Comparison of ENCODE assay signal across 20 cellular contexts in the genomic region with DNA sequence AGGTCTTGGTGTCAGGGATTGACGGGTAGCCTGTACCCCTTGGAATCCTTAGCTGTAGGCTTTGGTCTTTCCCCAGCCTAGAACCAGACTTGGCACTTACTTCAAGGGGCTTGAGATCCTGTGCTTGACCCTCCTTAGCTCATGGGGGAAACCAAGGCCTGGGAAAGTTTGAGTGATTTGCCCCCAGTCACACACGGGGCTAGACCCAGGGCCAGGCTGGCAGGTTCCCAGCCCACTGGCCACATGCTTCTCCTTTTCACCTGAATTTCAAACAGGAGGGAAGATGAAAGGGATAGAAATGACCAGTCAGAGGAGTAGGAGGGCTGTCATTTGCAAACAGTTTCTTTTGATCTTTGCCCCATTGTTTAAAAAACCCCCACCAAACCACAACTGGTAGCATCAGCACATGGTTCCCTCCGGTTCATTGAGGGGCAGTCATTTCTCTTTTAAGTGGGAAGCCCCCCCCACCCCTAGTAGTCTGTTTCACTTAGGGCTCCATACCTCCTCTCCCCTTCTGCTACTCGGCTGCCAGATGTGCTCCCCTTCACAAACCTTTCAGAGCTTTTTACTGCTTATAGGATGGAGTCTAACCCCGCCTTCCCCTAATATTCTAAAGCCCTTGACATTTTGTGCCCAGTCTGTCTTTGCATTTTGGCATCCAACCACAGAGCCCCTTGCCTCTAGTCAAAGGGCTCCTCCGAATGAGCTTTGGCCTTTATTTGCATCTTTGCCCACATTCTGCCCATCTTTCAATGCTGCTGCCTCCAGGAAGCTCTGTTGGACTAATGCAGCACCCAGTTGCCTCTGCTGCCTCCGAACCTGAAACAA. TPM values are rescaled to one million over a fixed set of nuclear protein-coding genes. Genes with fewer than 3 reads are reported as not detected.
A peak's percentile ranks its signal among the peaks of the same experiment; 100 is the strongest.
DNase-seq lines count a peak whose midpoint lies in the region; ATAC-seq and TF ChIP-seq lines count a peak whose summit lies in the region.
"Had no signal": no experiment of that assay in that cellular context is flagged by ENCODE, and none has a peak within 500 bp of the region (broad histone marks: within the 10 kb centered on the region; RNA-seq: fewer than 3 reads in every experiment).

No MANE protein-coding gene starts in this region.

- intact Hi-C loops in transverse colon (cut with DNase I; ENCODE audit: low total_unique reads): no loop called here

- in situ Hi-C loops in GM13976 (cut with MboI; ENCODE audit: low sequenced_read_pairs, unreplicated experiment): no loop called here
- in situ Hi-C loops in transverse colon (cut with MboI; ENCODE audit: low pct_ligation_motif_present in 1 of 4, low pct_unique_long_range_greater_than_20kb in 1 of 4, low sequenced_read_pairs in 3 of 4): loop anchor here in 1 of 4 donors (10.0 kb wide), 1 partner anchor 74 kb away; no protein-coding TSS in a partner anchor

- peak; percentile 77 for ATAC-seq in stimulated activated memory B cell treated with anti-CD40 and anti-IgM and Interleukin-4, amounts not matched to agents 10 μg/mL and 1 μg/mL and 100 μg/mL, for 72 hours
- ATAC-seq: heart left ventricle, mucosa of descending colon had no signal

- no peaks in the 10 kb centered on the region for H3K9me3 ChIP-seq in hepatocyte (ENCODE audit: low read depth)
- no peaks in the 10 kb centered on the region for H3K9me3 ChIP-seq in transverse colon
- H3K9me3 ChIP-seq: heart left ventricle, mucosa of descending colon, upper lobe of left lung had no signal

- H2AFZ ChIP-seq in hepatocyte: no peak overlapping the region

- H3K36me3 ChIP-seq in hepatocyte (replicated peaks; ENCODE audit: insufficient read depth, low read depth) (no peaks in the 10 kb centered on the region), transverse colon (no peaks in the 10 kb centered on the region)
- H3K36me3 ChIP-seq: heart left ventricle, upper lobe of left lung had no signal

- peaks cover 3% of the 10 kb centered on the region for H3K27me3 Mint-ChIP-seq in glutamatergic neuron (ENCODE audit: unreplicated experiment)
- peaks cover 20% of the 10 kb centered on the region for H3K27me3 Mint-ChIP-seq in stimulated activated memory B cell treated with anti-CD40 and anti-IgM and Interleukin-4, amounts not matched to agents 10 μg/mL and 1 μg/mL and 100 μg/mL, for 72 hours

- peaks cover 3% of the 10 kb centered on the region for H4K20me1 ChIP-seq in hepatocyte (ENCODE audit: insufficient read depth, poor library complexity, severe bottlenecking)

- H3K4me1 Mint-ChIP-seq in glutamatergic neuron (ENCODE audit: low read depth, unreplicated experiment): peaks cover 51% of the 10 kb centered on the region
- H3K4me1 Mint-ChIP-seq in stimulated activated memory B cell treated with anti-CD40 and anti-IgM and Interleukin-4, amounts not matched to agents 10 μg/mL and 1 μg/mL and 100 μg/mL, for 72 hours: peaks cover 16% of the 10 kb centered on the region
- H3K4me1 Mint-ChIP-seq: CD14-positive monocyte had no signal

- no peak overlapping the region for H3K4me2 ChIP-seq in hepatocyte

- peak; percentile 41 for DNase-seq in GM13976 (ENCODE audit: low spot score)
- DNase-seq in NCI-H524 treated with DMSO at 0.1 percent for 48 hours (lab: John Stamatoyannopoulos, UW): peak; percentile 87
- DNase-seq in glutamatergic neuron: no peak
- DNase-seq in hepatocyte (ENCODE audit: low spot score): no peak
- DNase-seq in NOMO-1 treated with dmso at 0.1 percent for 144 hours (lab: John Stamatoyannopoulos, UW; ENCODE audit: unreplicated experiment): no peak
- DNase-seq in transverse colon: no peak
- DNase-seq: activated CD8-positive, alpha-beta memory T cell treated with anti-CD3 and anti-CD28 coated beads, Interleukin-2, amount 50 U/mL, for 4 hours; activated naive CD4-positive, alpha-beta T cell; heart left ventricle; mucosa of descending colon; NCI-H1105 treated with DMSO at 0.1 percent for 48 hours; NCI-H226; SIG-M5; stimulated activated CD4-positive, alpha-beta T cell treated with anti-CD3 and anti-CD28 coated beads, Interleukin-4, amount 100 ng/mL, for 24 hours; stimulated activated CD8-positive, alpha-beta memory T cell treated with anti-CD3 and anti-CD28 coated beads, Interleukin-4, amount 100 ng/mL, for 48 hours; upper lobe of left lung had no signal

- peaks cover 2% of the 10 kb centered on the region for H3K9me3 Mint-ChIP-seq in glutamatergic neuron (ENCODE audit: unreplicated experiment)
- H3K9me3 Mint-ChIP-seq in stimulated activated memory B cell treated with anti-CD40 and anti-IgM and Interleukin-4, amounts not matched to agents 10 μg/mL and 1 μg/mL and 100 μg/mL, for 72 hours: no peaks in the 10 kb centered on the region
- H3K9me3 Mint-ChIP-seq: CD14-positive monocyte had no signal

- H3K9me2 ChIP-seq in hepatocyte (replicated peaks; ENCODE audit: insufficient read depth): no peaks in the 10 kb centered on the region

- H3K79me2 ChIP-seq in hepatocyte: peaks cover 96% of the 10 kb centered on the region

- WGBS in hepatocyte (ENCODE audit: low lambda C conversion rate, missing lambda C conversion rate): 62% methylated on average over 7 of the region's 7 CpGs
- WGBS in transverse colon (ENCODE audit: low coverage in 1 of 2), 2 donors: 57 to 67% methylated on average over 2 to 7 of the region's 7 CpGs

- TF ChIP-seq EP300 in transverse colon (IDR thresholded peaks at IDR 0.05; ENCODE audit: low read depth): no peak

- H3K4me1 ChIP-seq in hepatocyte (ENCODE audit: insufficient read depth) (peaks cover 48% of the 10 kb centered on the region), transverse colon (peaks cover 25 to 66% (median 41%) of the 10 kb centered on the region in 4 donors)

- H3K27ac ChIP-seq in hepatocyte (no peak overlapping the region), transverse colon (no peak overlapping the region)
- H3K27ac ChIP-seq: heart left ventricle, HL-60, skin epidermis had no signal

- H3K4me3 ChIP-seq in hepatocyte (no peak overlapping the region), transverse colon (no peak overlapping the region)
- H3K4me3 ChIP-seq: heart left ventricle, mucosa of descending colon, skin epidermis, upper lobe of left lung had no signal

- H3K27me3 ChIP-seq in hepatocyte (no peaks in the 10 kb centered on the region), transverse colon (no peaks in the 10 kb centered on the region)
- H3K27me3 ChIP-seq: heart left ventricle, upper lobe of left lung had no signal

- peak overlapping the region; percentile 34 for H3K27ac Mint-ChIP-seq in glutamatergic neuron (ENCODE audit: unreplicated experiment)
- peak overlapping the region; percentile 21 for H3K27ac Mint-ChIP-seq in stimulated activated memory B cell treated with anti-CD40 and anti-IgM and Interleukin-4, amounts not matched to agents 10 μg/mL and 1 μg/mL and 100 μg/mL, for 72 hours

- TF ChIP-seq CTCF in GM13976 (IDR thresholded peaks at IDR 0.05; ENCODE audit: borderline replicate concordance, control extremely low read depth, extremely low read depth, insufficient read depth, missing control alignments): no peak
- TF ChIP-seq CTCF in glutamatergic neuron (IDR thresholded peaks at IDR 0.05; ENCODE audit: partially characterized antibody, unreplicated experiment): no peak
- TF ChIP-seq CTCF in hepatocyte (IDR thresholded peaks at IDR 0.05; ENCODE audit: poor library complexity): no peak
- TF ChIP-seq CTCF in transverse colon (IDR thresholded peaks at IDR 0.05): no peak

- no peak for TF ChIP-seq POLR2A in transverse colon (IDR thresholded peaks at IDR 0.05)

- no peaks in the 10 kb centered on the region for H3K36me3 Mint-ChIP-seq in glutamatergic neuron (ENCODE audit: unreplicated experiment)
- H3K36me3 Mint-ChIP-seq in stimulated activated memory B cell treated with anti-CD40 and anti-IgM and Interleukin-4, amounts not matched to agents 10 μg/mL and 1 μg/mL and 100 μg/mL, for 72 hours: no peaks in the 10 kb centered on the region
- H3K36me3 Mint-ChIP-seq: CD14-positive monocyte had no signal

- H3K4me3 Mint-ChIP-seq in glutamatergic neuron (ENCODE audit: unreplicated experiment): no peak overlapping the region
- no peak overlapping the region for H3K4me3 Mint-ChIP-seq in stimulated activated memory B cell treated with anti-CD40 and anti-IgM and Interleukin-4, amounts not matched to agents 10 μg/mL and 1 μg/mL and 100 μg/mL, for 72 hours
- H3K4me3 Mint-ChIP-seq: CD14-positive monocyte had no signal

RNA-seq across cellular contexts. Expression of a gene that starts 37.6 kb away (rescaled TPM):
- 8.3 TPM for total RNA-seq in glutamatergic neuron (ENCODE audit: unreplicated experiment)
- 7.9 and 8.9 TPM in 2 replicates for total RNA-seq in hepatocyte
- polyA plus RNA-seq in hepatocyte: 12.8 and 14.7 TPM in 2 replicates
- total RNA-seq in transverse colon: 10 to 100 TPM in 1 of 4 donors, 1 to 10 TPM in 3; 4.5 to 10.7 (median 8.3) TPM
- polyA plus RNA-seq: CD14-positive monocyte had no signal

Comparison
In these comparisons a context has a peak if more than half of its experiments do, and no peak if none do; other contexts are left out.
1. DNase-seq: peak in GM13976 (single experiment) and NCI-H524 treated with DMSO at 0.1 percent for 48 hours (single experiment); none in glutamatergic neuron (single experiment), hepatocyte (single experiment), NOMO-1 treated with dmso at 0.1 percent for 144 hours (single experiment) and transverse colon (single experiment).